12 cellular contexts compared by ENCODE assay signal in genomic region chr21:35025206-35026152, GRCh38. TPM values are rescaled to one million over a fixed set of nuclear protein-coding genes. Genes with fewer than 3 reads are reported as not detected.
DNase-seq lines count a peak whose midpoint lies in the region; ATAC-seq and TF ChIP-seq lines count a peak whose summit lies in the region.
"Had no signal": no experiment of that assay in that cellular context is flagged by ENCODE, and none has a peak within 500 bp of the region (broad histone marks: within the 10 kb centered on the region; RNA-seq: fewer than 3 reads in every experiment).

No MANE protein-coding gene starts in this region.

- POLR2A ChIA-PET in T-cell (lab: Charles Lee), result interaction anchor here (0.6 to 1.9 kb wide), 8 partner anchors 15 to 133 kb away, joined by 3 to 8 read pairs (median 4); no protein-coding TSS in a partner anchor
- POLR2A ChIA-PET in MCF 10A (lab: Yijun Ruan, JAX), result no interaction called here

- intact Hi-C loops in MCF 10A (cut with micrococcal nuclease), result no loop called here

- CTCF ChIA-PET in T-cell (lab: Charles Lee), result interaction anchor here (0.5 to 1.6 kb wide), 13 partner anchors 13 to 143 kb away, joined by 3 to 7 read pairs (median 4); no protein-coding TSS in a partner anchor
- CTCF ChIA-PET in MCF 10A (lab: Yijun Ruan, JAX), result interaction anchor here (0.5 to 0.6 kb wide), 2 partner anchors 822 to 1004 kb away, joined by 3 to 4 read pairs; no protein-coding TSS in a partner anchor

- peak overlapping the region; percentile 85 for H3K4me3 Mint-ChIP-seq in stimulated activated naive CD8-positive, alpha-beta T cell treated with anti-CD3 and anti-CD28 coated beads, Interleukin-15, Interleukin-2, amounts not matched to agents 100 ng/mL and 50 ng/mL, for 24 hours
- H3K4me3 Mint-ChIP-seq in T-cell, result peak overlapping the region; percentile 59 to 79 (median 68)
- H3K4me3 Mint-ChIP-seq in MCF 10A (ENCODE audit: unreplicated experiment), result no peak overlapping the region

- H3K4me1 Mint-ChIP-seq in stimulated activated naive CD8-positive, alpha-beta T cell treated with anti-CD3 and anti-CD28 coated beads, Interleukin-15, Interleukin-2, amounts not matched to agents 100 ng/mL and 50 ng/mL, for 24 hours (ENCODE audit: low read depth), result peaks cover 95% of the 10 kb centered on the region
- H3K4me1 Mint-ChIP-seq in T-cell (peaks cover 91 to 95% (median 92%) of the 10 kb centered on the region in 3 donors), MCF 10A (ENCODE audit: insufficient read depth, unreplicated experiment) (no peaks in the 10 kb centered on the region)

- H3K27ac Mint-ChIP-seq in stimulated activated naive CD8-positive, alpha-beta T cell treated with anti-CD3 and anti-CD28 coated beads, Interleukin-15, Interleukin-2, amounts not matched to agents 100 ng/mL and 50 ng/mL, for 24 hours, result peak overlapping the region; percentile 97
- H3K27ac Mint-ChIP-seq in T-cell (peak overlapping the region; percentile 99 to 100), MCF 10A (ENCODE audit: low read depth, unreplicated experiment) (no peak overlapping the region)

- H3K36me3 Mint-ChIP-seq in stimulated activated naive CD8-positive, alpha-beta T cell treated with anti-CD3 and anti-CD28 coated beads, Interleukin-15, Interleukin-2, amounts not matched to agents 100 ng/mL and 50 ng/mL, for 24 hours (ENCODE audit: low read depth), result peaks cover 3% of the 10 kb centered on the region
- H3K36me3 Mint-ChIP-seq in T-cell (peaks cover 18% of the 10 kb centered on the region), MCF 10A (ENCODE audit: insufficient read depth, unreplicated experiment) (peaks cover 11% of the 10 kb centered on the region)

- no peak for ATAC-seq in stimulated activated naive CD8-positive, alpha-beta T cell treated with anti-CD3 and anti-CD28 coated beads, Interleukin-15, Interleukin-2, amounts not matched to agents 100 U/mL and 50 U/mL, for 24 hours
- no peak for ATAC-seq in T-cell (replicated peaks in 1 of 4)
- no peak for ATAC-seq in GM21619 (IDR thresholded peaks at IDR 0.05; ENCODE audit: unreplicated experiment)

- DNase-seq in stimulated activated naive CD8-positive, alpha-beta T cell treated with anti-CD3 and anti-CD28 coated beads, Interleukin-15, Interleukin-2, amounts not matched to agents 100 U/mL and 50 U/mL, for 24 hours, result no peak
- DNase-seq in T-cell (peak in 1 of 34 experiments; percentile 9), iris pigment epithelial cell (ENCODE audit: low read depth) (peak; percentile 40), NCI-H1417 treated with DMSO at 0.1 percent for 48 hours (lab: John Stamatoyannopoulos, UW) (no peak), MCF 10A (ENCODE audit: unreplicated experiment) (no peak)
- DNase-seq in activated CD4-positive, CD25-positive, alpha-beta regulatory T cell treated with anti-CD3 and anti-CD28 coated beads, Interleukin-2, amount 50 U/mL, for 72 hours, result no peak
- DNase-seq: central memory CD4-positive, alpha-beta T cell; kidney; NCI-H226; stimulated activated naive CD4-positive, alpha-beta T cell treated with Interleukin-2 at 50 U/mL for 16 hours had no signal

- H3K9me3 Mint-ChIP-seq in stimulated activated naive CD8-positive, alpha-beta T cell treated with anti-CD3 and anti-CD28 coated beads, Interleukin-15, Interleukin-2, amounts not matched to agents 100 ng/mL and 50 ng/mL, for 24 hours, result no peaks in the 10 kb centered on the region
- H3K9me3 Mint-ChIP-seq in T-cell, result no peaks in the 10 kb centered on the region
- no peaks in the 10 kb centered on the region for H3K9me3 Mint-ChIP-seq in MCF 10A (ENCODE audit: unreplicated experiment)

- H3K27me3 Mint-ChIP-seq in stimulated activated naive CD8-positive, alpha-beta T cell treated with anti-CD3 and anti-CD28 coated beads, Interleukin-15, Interleukin-2, amounts not matched to agents 100 ng/mL and 50 ng/mL, for 24 hours, result no peaks in the 10 kb centered on the region
- H3K27me3 Mint-ChIP-seq in T-cell (no peaks in the 10 kb centered on the region), MCF 10A (ENCODE audit: insufficient read depth, unreplicated experiment) (no peaks in the 10 kb centered on the region)

- BruUV-seq in MCF 10A (replicated peaks; lab: Mats Ljungman, UMichigan), result no TSS peak

- TF ChIP-seq CTCF in MCF 10A (IDR thresholded peaks at IDR 0.05; ENCODE audit: unreplicated experiment), result no peak

RNA-seq across cellular contexts. Expression of gene RUNX1, which starts 23.6 kb away (rescaled TPM):
- total RNA-seq in T-cell, result 100 to 1,000 TPM in 3 of 5 donors, 10 to 100 TPM in 2; 87.0 to 117 (median 104) TPM
- total RNA-seq in MCF 10A (2022), result 86.2 and 102 TPM in 2 replicates
